In genomic region chr3:12701591-12701990, GRCh38 we compare ENCODE assay signal across 4 cellular contexts. TPM values are rescaled to one million over a fixed set of nuclear protein-coding genes. Genes with fewer than 3 reads are reported as not detected.
"Had no signal": no experiment of that assay in that cellular context is flagged by ENCODE, and none has a peak within 500 bp of the region (broad histone marks: within the 10 kb centered on the region; RNA-seq: fewer than 3 reads in every experiment).

No MANE protein-coding gene starts in this region.

RNA-seq across cellular contexts. Expression of gene TMEM40, which starts 57.5 kb away (rescaled TPM):
- total RNA-seq: OCI-LY7, RPMI7951, SJSA1, SK-MEL-5 had no signal
